ENCODE assay signal across 1 cellular context in the genomic region with DNA sequence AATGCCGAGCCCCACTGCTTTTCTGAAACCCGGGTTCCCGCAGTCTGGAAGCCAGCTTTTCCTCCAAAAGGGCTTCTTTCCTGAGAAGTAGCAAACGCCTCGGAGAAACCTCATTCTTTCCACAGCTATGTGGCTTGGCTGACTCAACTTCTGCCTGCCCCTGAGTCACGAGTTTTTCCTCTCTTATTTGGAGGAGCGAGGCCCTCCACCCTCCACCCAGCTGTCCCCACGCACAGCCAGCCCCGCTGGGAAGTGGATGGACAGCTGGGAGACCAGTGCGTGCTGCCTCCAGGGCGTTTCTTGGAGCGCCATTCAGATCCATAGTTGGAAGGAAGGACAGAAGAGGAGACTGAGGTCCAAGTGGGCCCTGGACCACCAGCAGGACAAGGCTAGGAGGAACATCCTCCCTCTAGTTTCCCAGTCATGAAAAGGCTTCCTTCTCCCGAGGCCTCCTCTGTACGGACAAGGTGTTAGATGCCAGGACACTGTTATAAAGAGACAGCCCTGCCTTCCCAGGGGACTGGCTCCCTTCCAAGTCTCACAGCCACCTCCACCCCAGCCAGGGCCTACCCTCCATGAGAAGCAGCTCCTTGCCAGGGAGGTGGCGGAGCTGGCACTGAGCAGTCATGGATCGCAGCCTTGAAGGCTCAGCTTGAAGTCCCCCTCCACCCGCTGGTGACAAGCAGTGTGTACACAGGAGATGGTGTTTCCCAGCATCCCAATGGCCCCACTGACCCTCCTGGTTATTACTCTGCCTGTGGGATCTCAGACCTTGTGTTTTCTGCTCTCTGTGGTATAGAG.
TF ChIP-seq lines count a peak whose summit lies in the region.

No MANE protein-coding gene starts in this region.

TF ChIP-seq in K562, 482 proteins besides CTCF, POLR2A, EP300 and RAD21 (continued from another document and continues in another):
- TF ChIP-seq, protein P1, sequence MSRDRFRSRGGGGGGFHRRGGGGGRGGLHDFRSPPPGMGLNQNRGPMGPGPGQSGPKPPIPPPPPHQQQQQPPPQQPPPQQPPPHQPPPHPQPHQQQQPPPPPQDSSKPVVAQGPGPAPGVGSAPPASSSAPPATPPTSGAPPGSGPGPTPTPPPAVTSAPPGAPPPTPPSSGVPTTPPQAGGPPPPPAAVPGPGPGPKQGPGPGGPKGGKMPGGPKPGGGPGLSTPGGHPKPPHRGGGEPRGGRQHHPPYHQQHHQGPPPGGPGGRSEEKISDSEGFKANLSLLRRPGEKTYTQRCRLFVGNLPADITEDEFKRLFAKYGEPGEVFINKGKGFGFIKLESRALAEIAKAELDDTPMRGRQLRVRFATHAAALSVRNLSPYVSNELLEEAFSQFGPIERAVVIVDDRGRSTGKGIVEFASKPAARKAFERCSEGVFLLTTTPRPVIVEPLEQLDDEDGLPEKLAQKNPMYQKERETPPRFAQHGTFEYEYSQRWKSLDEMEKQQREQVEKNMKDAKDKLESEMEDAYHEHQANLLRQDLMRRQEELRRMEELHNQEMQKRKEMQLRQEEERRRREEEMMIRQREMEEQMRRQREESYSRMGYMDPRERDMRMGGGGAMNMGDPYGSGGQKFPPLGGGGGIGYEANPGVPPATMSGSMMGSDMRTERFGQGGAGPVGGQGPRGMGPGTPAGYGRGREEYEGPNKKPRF (IDR thresholded peaks at IDR 0.05; ENCODE audit: low read depth, low read length): no peak
- no peak for TF ChIP-seq HOXB6 (CRISPR knock-in tag; IDR thresholded peaks at IDR 0.05; ENCODE audit: borderline replicate concordance)
- TF ChIP-seq, protein P2, sequence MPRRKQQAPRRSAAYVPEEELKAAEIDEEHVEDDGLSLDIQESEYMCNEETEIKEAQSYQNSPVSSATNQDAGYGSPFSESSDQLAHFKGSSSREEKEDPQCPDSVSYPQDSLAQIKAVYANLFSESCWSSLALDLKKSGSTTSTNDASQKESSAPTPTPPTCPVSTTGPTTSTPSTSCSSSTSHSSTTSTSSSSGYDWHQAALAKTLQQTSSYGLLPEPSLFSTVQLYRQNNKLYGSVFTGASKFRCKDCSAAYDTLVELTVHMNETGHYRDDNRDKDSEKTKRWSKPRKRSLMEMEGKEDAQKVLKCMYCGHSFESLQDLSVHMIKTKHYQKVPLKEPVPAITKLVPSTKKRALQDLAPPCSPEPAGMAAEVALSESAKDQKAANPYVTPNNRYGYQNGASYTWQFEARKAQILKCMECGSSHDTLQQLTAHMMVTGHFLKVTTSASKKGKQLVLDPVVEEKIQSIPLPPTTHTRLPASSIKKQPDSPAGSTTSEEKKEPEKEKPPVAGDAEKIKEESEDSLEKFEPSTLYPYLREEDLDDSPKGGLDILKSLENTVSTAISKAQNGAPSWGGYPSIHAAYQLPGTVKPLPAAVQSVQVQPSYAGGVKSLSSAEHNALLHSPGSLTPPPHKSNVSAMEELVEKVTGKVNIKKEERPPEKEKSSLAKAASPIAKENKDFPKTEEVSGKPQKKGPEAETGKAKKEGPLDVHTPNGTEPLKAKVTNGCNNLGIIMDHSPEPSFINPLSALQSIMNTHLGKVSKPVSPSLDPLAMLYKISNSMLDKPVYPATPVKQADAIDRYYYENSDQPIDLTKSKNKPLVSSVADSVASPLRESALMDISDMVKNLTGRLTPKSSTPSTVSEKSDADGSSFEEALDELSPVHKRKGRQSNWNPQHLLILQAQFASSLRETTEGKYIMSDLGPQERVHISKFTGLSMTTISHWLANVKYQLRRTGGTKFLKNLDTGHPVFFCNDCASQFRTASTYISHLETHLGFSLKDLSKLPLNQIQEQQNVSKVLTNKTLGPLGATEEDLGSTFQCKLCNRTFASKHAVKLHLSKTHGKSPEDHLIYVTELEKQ (CRISPR knock-in tag; IDR thresholded peaks at IDR 0.05): no peak
- 0 out of 2 replicates have a peak, but pooled peaks have one; percentile 43 for TF ChIP-seq NFRKB (IDR thresholded peaks at IDR 0.05; ENCODE audit: low read depth)
- TF ChIP-seq, protein P3, sequence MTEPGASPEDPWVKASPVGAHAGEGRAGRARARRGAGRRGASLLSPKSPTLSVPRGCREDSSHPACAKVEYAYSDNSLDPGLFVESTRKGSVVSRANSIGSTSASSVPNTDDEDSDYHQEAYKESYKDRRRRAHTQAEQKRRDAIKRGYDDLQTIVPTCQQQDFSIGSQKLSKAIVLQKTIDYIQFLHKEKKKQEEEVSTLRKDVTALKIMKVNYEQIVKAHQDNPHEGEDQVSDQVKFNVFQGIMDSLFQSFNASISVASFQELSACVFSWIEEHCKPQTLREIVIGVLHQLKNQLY (CRISPR knock-in tag; conservative IDR thresholded peaks at IDR 0.05): no peak
- TF ChIP-seq HDAC6 (IDR thresholded peaks at IDR 0.05; ENCODE audit: low read depth, low read length): no peak
- peak; percentile 68; the same call in 1 of the 2 replicates for TF ChIP-seq DMBX1 (CRISPR knock-in tag; IDR thresholded peaks at IDR 0.05; ENCODE audit: borderline replicate concordance)
- peak in 1 of 2 experiments; percentile 37; a peak in 2 of 4 replicates for TF ChIP-seq NRF1 (conservative IDR thresholded peaks at IDR 0.05 in 1 of 2, IDR thresholded peaks at IDR 0.05 in 1 of 2)
- no peak for TF ChIP-seq RFX5 (IDR thresholded peaks at IDR 0.05; ENCODE audit: low read depth, low read length)
- no peak for TF ChIP-seq ZNF785 (CRISPR knock-in tag; IDR thresholded peaks at IDR 0.05)
- no peak for TF ChIP-seq YBX1 (IDR thresholded peaks at IDR 0.05)
- no peak for TF ChIP-seq TRIM24 (IDR thresholded peaks at IDR 0.05)
- TF ChIP-seq FOSL1 (tag; conservative IDR thresholded peaks at IDR 0.05): peak; percentile 97
- no peak for TF ChIP-seq NCOA2 (IDR thresholded peaks at IDR 0.05; ENCODE audit: partially characterized antibody in 2 of 2)
- TF ChIP-seq ZNF197 (CRISPR knock-in tag; IDR thresholded peaks at IDR 0.05; ENCODE audit: low read depth): peak; percentile 46; the same call in 1 of the 2 replicates
- TF ChIP-seq SMARCE1 (IDR thresholded peaks at IDR 0.05): peak; percentile 68; the same call in 1 of the 2 replicates
- TF ChIP-seq ARNT (IDR thresholded peaks at IDR 0.05): no peak
- peak; percentile 77; the same call in 1 of the 2 replicates for TF ChIP-seq TOE1 (IDR thresholded peaks at IDR 0.05; ENCODE audit: borderline replicate concordance)
- no peak for TF ChIP-seq TOE1 (CRISPR knock-in tag; IDR thresholded peaks at IDR 0.05; ENCODE audit: borderline replicate concordance, low read depth)
- TF ChIP-seq, protein P4, sequence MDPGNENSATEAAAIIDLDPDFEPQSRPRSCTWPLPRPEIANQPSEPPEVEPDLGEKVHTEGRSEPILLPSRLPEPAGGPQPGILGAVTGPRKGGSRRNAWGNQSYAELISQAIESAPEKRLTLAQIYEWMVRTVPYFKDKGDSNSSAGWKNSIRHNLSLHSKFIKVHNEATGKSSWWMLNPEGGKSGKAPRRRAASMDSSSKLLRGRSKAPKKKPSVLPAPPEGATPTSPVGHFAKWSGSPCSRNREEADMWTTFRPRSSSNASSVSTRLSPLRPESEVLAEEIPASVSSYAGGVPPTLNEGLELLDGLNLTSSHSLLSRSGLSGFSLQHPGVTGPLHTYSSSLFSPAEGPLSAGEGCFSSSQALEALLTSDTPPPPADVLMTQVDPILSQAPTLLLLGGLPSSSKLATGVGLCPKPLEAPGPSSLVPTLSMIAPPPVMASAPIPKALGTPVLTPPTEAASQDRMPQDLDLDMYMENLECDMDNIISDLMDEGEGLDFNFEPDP (CRISPR knock-in tag; IDR thresholded peaks at IDR 0.05): no peak
- TF ChIP-seq STAG1 (CRISPR knock-in tag; IDR thresholded peaks at IDR 0.05; ENCODE audit: borderline replicate concordance): no peak
- TF ChIP-seq NCOA1 (IDR thresholded peaks at IDR 0.05; ENCODE audit: low read depth): no peak
- TF ChIP-seq HIVEP1 (CRISPR knock-in tag; IDR thresholded peaks at IDR 0.05): 0 out of 2 replicates have a peak, but pooled peaks have one; percentile 18
- TF ChIP-seq CTBP1 (IDR thresholded peaks at IDR 0.05; ENCODE audit: borderline replicate concordance): peak; percentile 26; the same call in 1 of the 2 replicates
- no peak for TF ChIP-seq ZZZ3 (IDR thresholded peaks at IDR 0.05)
- TF ChIP-seq HCFC1 (IDR thresholded peaks at IDR 0.05; ENCODE audit: low read depth, low read length): no peak
- TF ChIP-seq, protein P5, sequence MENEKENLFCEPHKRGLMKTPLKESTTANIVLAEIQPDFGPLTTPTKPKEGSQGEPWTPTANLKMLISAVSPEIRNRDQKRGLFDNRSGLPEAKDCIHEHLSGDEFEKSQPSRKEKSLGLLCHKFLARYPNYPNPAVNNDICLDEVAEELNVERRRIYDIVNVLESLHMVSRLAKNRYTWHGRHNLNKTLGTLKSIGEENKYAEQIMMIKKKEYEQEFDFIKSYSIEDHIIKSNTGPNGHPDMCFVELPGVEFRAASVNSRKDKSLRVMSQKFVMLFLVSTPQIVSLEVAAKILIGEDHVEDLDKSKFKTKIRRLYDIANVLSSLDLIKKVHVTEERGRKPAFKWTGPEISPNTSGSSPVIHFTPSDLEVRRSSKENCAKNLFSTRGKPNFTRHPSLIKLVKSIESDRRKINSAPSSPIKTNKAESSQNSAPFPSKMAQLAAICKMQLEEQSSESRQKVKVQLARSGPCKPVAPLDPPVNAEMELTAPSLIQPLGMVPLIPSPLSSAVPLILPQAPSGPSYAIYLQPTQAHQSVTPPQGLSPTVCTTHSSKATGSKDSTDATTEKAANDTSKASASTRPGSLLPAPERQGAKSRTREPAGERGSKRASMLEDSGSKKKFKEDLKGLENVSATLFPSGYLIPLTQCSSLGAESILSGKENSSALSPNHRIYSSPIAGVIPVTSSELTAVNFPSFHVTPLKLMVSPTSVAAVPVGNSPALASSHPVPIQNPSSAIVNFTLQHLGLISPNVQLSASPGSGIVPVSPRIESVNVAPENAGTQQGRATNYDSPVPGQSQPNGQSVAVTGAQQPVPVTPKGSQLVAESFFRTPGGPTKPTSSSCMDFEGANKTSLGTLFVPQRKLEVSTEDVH (IDR thresholded peaks at IDR 0.05; ENCODE audit: low read depth, partially characterized antibody): no peak
- TF ChIP-seq, protein P6, sequence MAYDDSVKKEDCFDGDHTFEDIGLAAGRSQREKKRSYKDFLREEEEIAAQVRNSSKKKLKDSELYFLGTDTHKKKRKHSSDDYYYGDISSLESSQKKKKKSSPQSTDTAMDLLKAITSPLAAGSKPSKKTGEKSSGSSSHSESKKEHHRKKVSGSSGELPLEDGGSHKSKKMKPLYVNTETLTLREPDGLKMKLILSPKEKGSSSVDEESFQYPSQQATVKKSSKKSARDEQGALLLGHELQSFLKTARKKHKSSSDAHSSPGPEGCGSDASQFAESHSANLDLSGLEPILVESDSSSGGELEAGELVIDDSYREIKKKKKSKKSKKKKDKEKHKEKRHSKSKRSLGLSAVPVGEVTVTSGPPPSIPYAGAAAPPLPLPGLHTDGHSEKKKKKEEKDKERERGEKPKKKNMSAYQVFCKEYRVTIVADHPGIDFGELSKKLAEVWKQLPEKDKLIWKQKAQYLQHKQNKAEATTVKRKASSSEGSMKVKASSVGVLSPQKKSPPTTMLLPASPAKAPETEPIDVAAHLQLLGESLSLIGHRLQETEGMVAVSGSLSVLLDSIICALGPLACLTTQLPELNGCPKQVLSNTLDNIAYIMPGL (CRISPR knock-in tag; IDR thresholded peaks at IDR 0.05): no peak
- TF ChIP-seq NEUROD1 (IDR thresholded peaks at IDR 0.05; ENCODE audit: borderline replicate concordance, low read depth, low read length, partially characterized antibody): no peak
- TF ChIP-seq ZKSCAN3 (CRISPR knock-in tag; IDR thresholded peaks at IDR 0.05): 0 out of 2 replicates have a peak, but pooled peaks have one; percentile 18
- peak; percentile 25; the same call in 1 of the 2 replicates for TF ChIP-seq DPF2 (IDR thresholded peaks at IDR 0.05)
- no peak for TF ChIP-seq HDAC1 (IDR thresholded peaks at IDR 0.05)
- TF ChIP-seq NELFE (IDR thresholded peaks at IDR 0.05; ENCODE audit: insufficient read depth, insufficient read length): no peak
- TF ChIP-seq E2F3 (CRISPR knock-in tag; IDR thresholded peaks at IDR 0.05): 0 out of 2 replicates have a peak, but pooled peaks have one; percentile 50
- TF ChIP-seq, protein P7, sequence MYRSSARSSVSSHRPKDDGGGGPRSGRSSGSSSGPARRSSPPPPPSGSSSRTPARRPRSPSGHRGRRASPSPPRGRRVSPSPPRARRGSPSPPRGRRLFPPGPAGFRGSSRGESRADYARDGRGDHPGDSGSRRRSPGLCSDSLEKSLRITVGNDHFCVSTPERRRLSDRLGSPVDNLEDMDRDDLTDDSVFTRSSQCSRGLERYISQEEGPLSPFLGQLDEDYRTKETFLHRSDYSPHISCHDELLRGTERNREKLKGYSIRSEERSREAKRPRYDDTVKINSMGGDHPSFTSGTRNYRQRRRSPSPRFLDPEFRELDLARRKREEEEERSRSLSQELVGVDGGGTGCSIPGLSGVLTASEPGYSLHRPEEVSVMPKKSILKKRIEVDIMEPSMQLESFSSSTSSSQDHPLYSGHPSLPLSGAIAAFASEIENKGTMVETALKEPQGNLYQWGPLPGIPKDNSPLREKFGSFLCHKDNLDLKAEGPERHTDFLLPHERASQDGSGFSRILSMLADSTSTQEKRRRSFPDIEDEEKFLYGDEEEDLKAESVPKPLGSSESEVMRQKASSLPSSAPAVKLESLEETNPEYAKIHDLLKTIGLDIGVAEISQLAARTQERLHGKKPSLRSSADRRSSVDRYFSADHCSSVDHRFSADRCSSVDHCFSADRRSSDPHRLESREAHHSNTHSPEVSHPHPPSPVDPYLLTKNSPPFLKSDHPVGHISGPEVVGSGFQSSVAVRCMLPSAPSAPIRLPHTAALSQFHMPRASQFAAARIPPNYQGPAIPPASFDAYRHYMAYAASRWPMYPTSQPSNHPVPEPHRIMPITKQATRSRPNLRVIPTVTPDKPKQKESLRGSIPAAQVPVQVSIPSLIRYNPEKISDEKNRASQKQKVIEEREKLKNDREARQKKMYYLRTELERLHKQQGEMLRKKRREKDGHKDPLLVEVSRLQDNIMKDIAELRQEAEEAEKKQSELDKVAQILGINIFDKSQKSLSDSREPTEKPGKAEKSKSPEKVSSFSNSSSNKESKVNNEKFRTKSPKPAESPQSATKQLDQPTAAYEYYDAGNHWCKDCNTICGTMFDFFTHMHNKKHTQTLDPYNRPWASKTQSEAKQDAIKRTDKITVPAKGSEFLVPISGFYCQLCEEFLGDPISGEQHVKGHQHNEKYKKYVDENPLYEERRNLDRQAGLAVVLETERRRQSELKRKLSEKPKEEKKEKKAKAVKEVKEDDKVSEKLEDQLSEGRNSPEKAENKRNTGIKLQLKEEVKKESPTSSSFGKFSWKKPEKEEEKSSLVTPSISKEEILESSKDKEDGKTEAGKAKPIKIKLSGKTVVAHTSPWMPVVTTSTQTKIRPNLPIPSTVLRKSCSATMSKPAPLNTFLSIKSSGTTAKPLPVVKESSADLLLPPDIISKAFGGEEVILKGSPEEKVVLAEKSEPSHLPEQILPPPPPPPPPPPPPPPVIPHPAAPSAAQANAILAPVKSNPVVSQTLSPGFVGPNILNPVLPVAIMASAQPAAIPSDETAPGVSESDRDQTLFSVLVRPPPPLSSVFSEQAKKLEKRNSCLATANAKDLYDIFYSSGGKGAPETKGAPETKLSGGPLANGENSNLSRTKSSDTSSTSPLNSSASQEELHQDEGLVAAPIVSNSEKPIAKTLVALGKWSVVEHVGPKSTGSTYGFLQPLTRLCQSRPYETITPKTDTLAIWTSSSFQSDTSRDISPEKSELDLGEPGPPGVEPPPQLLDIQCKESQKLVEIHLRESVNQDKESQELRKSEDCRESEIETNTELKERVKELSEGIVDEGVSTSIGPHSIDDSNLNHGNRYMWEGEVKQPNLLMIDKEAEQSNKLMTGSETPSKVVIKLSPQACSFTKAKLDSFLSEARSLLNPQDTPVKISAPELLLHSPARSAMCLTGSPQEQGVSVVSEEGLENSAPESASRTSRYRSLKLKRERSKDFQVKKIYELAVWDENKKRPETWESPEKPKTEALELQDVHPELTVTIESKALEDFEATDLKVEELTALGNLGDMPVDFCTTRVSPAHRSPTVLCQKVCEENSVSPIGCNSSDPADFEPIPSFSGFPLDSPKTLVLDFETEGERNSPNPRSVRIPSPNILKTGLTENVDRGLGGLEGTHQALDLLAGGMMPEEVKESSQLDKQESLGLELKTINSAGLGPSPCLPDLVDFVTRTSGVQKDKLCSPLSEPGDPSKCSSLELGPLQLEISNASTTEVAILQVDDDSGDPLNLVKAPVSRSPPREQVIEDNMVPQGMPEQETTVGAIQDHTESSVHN (IDR thresholded peaks at IDR 0.05; ENCODE audit: borderline replicate concordance in 1 of 2, low read depth in 1 of 2): no peak
